17 cellular contexts compared by ENCODE assay signal in genomic region chr10:73410897-73411296, GRCh38.
"Had no signal": no experiment of that assay in that cellular context is flagged by ENCODE, and none has a peak within 500 bp of the region (broad histone marks: within the 10 kb centered on the region; RNA-seq: fewer than 3 reads in every experiment).

No MANE protein-coding gene starts in this region.

- ATAC-seq: activated CD8-positive, alpha-beta T cell treated with anti-CD3 and anti-CD28 coated beads for 36 hours; effector memory CD8-positive, alpha-beta T cell had no signal

- H3K9me3 ChIP-seq: esophagus squamous epithelium, right atrium auricular region, thyroid gland had no signal

- H3K4me3 Mint-ChIP-seq: activated CD8-positive, alpha-beta T cell treated with anti-CD3 and anti-CD28 coated beads for 36 hours; activated naive CD4-positive, alpha-beta T cell treated with anti-CD3 and anti-CD28 coated beads, Interleukin-2, amount 10 ng/mL, durations not matched to agents 7 days and 5 days had no signal

- H3K27ac ChIP-seq: esophagus squamous epithelium, right atrium auricular region, thyroid gland had no signal

- DNase-seq: activated CD4-positive, alpha-beta T cell treated with anti-CD3 and anti-CD28 coated beads, Interleukin-2, amount 10 ng/mL, durations not matched to agents 24 days and 14 days; activated CD8-positive, alpha-beta T cell treated with anti-CD3 and anti-CD28 coated beads for 36 hours; activated effector memory CD4-positive, alpha-beta T cell treated with Interleukin-2 at 50 U/mL for 16 hours; activated naive CD4-positive, alpha-beta T cell treated with anti-CD3 and anti-CD28 coated beads, Interleukin-2, amount 10 ng/mL, durations not matched to agents 7 days and 5 days; activated T-cell treated with anti-CD3 and anti-CD28 coated beads, Interleukin-2, amount 50 U/mL, for 24 hours; amniotic stem cell; dermis blood vessel endothelial cell; effector memory CD8-positive, alpha-beta T cell; esophagus squamous epithelium; mesendoderm; stimulated activated CD4-positive, alpha-beta T cell treated with anti-CD3 and anti-CD28 coated beads, Interleukin-12 subunit alpha, Interleukin-12 subunit beta, amount 100 ng/mL, for 4 hours; stimulated activated CD4-positive, alpha-beta T cell treated with anti-CD3 and anti-CD28 coated beads, Interleukin-1b, Interleukin-23, amount 100 ng/mL, for 48 hours; stimulated activated CD8-positive, alpha-beta memory T cell treated with anti-CD3 and anti-CD28 coated beads, Interleukin-4, amount 100 ng/mL, for 48 hours; stimulated activated naive CD4-positive, alpha-beta T cell treated with Interleukin-2 at 50 U/mL for 16 hours; thyroid gland had no signal

- H3K36me3 ChIP-seq: thyroid gland had no signal

- H3K27me3 ChIP-seq: esophagus squamous epithelium, right atrium auricular region, thyroid gland had no signal

- H3K9me3 Mint-ChIP-seq: activated CD8-positive, alpha-beta T cell treated with anti-CD3 and anti-CD28 coated beads for 36 hours; activated naive CD4-positive, alpha-beta T cell treated with anti-CD3 and anti-CD28 coated beads, Interleukin-2, amount 10 ng/mL, durations not matched to agents 7 days and 5 days; activated T-cell treated with anti-CD3 and anti-CD28 coated beads, Interleukin-2, amount 50 U/mL, for 24 hours; effector memory CD8-positive, alpha-beta T cell had no signal

- H3K27ac Mint-ChIP-seq: activated CD4-positive, alpha-beta T cell treated with anti-CD3 and anti-CD28 coated beads, Interleukin-2, amount 10 ng/mL, durations not matched to agents 24 days and 14 days; activated naive CD4-positive, alpha-beta T cell treated with anti-CD3 and anti-CD28 coated beads, Interleukin-2, amount 10 ng/mL, durations not matched to agents 7 days and 5 days had no signal

- H3K4me3 ChIP-seq: esophagus squamous epithelium, right atrium auricular region, thyroid gland had no signal

- H3K27me3 Mint-ChIP-seq: activated CD4-positive, alpha-beta T cell treated with anti-CD3 and anti-CD28 coated beads, Interleukin-2, amount 10 ng/mL, durations not matched to agents 24 days and 14 days; effector memory CD8-positive, alpha-beta T cell; progenitor cell of endocrine pancreas had no signal
